In genomic region chr7:49403844-49404243, GRCh38 we compare ENCODE assay signal across 15 cellular contexts.
"Had no signal": no experiment of that assay in that cellular context is flagged by ENCODE, and none has a peak within 500 bp of the region (broad histone marks: within the 10 kb centered on the region; RNA-seq: fewer than 3 reads in every experiment).

No MANE protein-coding gene starts in this region.

- ATAC-seq: heart left ventricle; naive thymus-derived CD8-positive, alpha-beta T cell; stimulated activated naive CD8-positive, alpha-beta T cell treated with anti-CD3 and anti-CD28 coated beads, Interleukin-15, Interleukin-2, amounts not matched to agents 100 U/mL and 50 U/mL, for 24 hours; T-cell had no signal

- H3K27ac ChIP-seq: adrenal gland, ascending aorta, esophagus squamous epithelium, heart left ventricle, thyroid gland had no signal

- H3K4me1 ChIP-seq: adrenal gland, ascending aorta, heart left ventricle, thyroid gland had no signal

- H3K9me3 ChIP-seq: adrenal gland, ascending aorta, esophagus squamous epithelium, heart left ventricle, thyroid gland had no signal

- H3K4me3 ChIP-seq: adrenal gland, ascending aorta, esophagus squamous epithelium, heart left ventricle, thyroid gland had no signal

- H3K36me3 ChIP-seq: adrenal gland, ascending aorta, esophagus squamous epithelium, heart left ventricle, thyroid gland had no signal

- H3K27me3 ChIP-seq: adrenal gland, ascending aorta, esophagus squamous epithelium, heart left ventricle, thyroid gland had no signal

- DNase-seq: activated CD4-positive, alpha-beta T cell treated with anti-CD3 and anti-CD28 coated beads for 1 hour; activated CD4-positive, alpha-beta T cell treated with anti-CD3 and anti-CD28 coated beads, Interleukin-2, amount 50 U/mL, for 1 hour; activated naive CD4-positive, alpha-beta T cell; activated T-cell treated with anti-CD3 and anti-CD28 coated beads, Interleukin-2, amount 50 U/mL, for 24 hours; adrenal gland; effector memory CD4-positive, alpha-beta T cell; esophagus squamous epithelium; heart left ventricle; islet precursor cell; naive thymus-derived CD8-positive, alpha-beta T cell; stimulated activated CD4-positive, alpha-beta T cell treated with anti-CD3 and anti-CD28 coated beads, Interleukin-4, amount 100 ng/mL, for 24 hours; stimulated activated naive CD8-positive, alpha-beta T cell treated with anti-CD3 and anti-CD28 coated beads, Interleukin-15, Interleukin-2, amounts not matched to agents 100 U/mL and 50 U/mL, for 24 hours; T-cell; thyroid gland had no signal
